In genomic region chr4:32985256-32985655, GRCh38 we compare ENCODE assay signal across 22 cellular contexts.
DNase-seq lines count a peak whose midpoint lies in the region; ATAC-seq, FAIRE-seq and TF ChIP-seq lines count a peak whose summit lies in the region.
"Had no signal": no experiment of that assay in that cellular context is flagged by ENCODE, and none has a peak within 500 bp of the region (broad histone marks: within the 10 kb centered on the region; RNA-seq: fewer than 3 reads in every experiment).

No MANE protein-coding gene starts in this region.

- no peak for TF ChIP-seq POLR2A in breast epithelium (IDR thresholded peaks at IDR 0.05)

- TF ChIP-seq CTCF in MCF 10A (IDR thresholded peaks at IDR 0.05; ENCODE audit: unreplicated experiment) = no peak
- TF ChIP-seq CTCF in breast epithelium (IDR thresholded peaks at IDR 0.05) = no peak
- no peak for TF ChIP-seq CTCF in astrocyte (IDR thresholded peaks at IDR 0.05; ENCODE audit: insufficient read depth, low read depth, low read length)
- no peak for TF ChIP-seq CTCF in foreskin fibroblast (IDR thresholded peaks at IDR 0.05; ENCODE audit: low read depth, low read length)

- H3K27me3 ChIP-seq in breast epithelium = no peaks in the 10 kb centered on the region
- no peaks in the 10 kb centered on the region for H3K27me3 ChIP-seq in astrocyte (ENCODE audit: insufficient read depth, low read length)
- H3K27me3 ChIP-seq: tibial artery had no signal

- H3K4me2 ChIP-seq in astrocyte (ENCODE audit: low read length) = peak overlapping the region; percentile 23
- H3K4me2 ChIP-seq: KMS-11 had no signal

- peaks cover 13% of the 10 kb centered on the region for H3K4me1 Mint-ChIP-seq in MCF 10A (ENCODE audit: insufficient read depth, unreplicated experiment)
- H3K4me1 Mint-ChIP-seq in astrocyte (ENCODE audit: low read depth, unreplicated experiment) = peaks cover 24% of the 10 kb centered on the region
- no peaks in the 10 kb centered on the region for H3K4me1 Mint-ChIP-seq in activated CD8-positive, alpha-beta memory T cell treated with anti-CD3 and anti-CD28 coated beads, Interleukin-2, amount 10 ng/mL, durations not matched to agents 7 days and 5 days
- H3K4me1 Mint-ChIP-seq: activated naive CD8-positive, alpha-beta T cell treated with anti-CD3 and anti-CD28 coated beads for 36 hours; H9; stimulated activated naive B cell treated with anti-CD40 and anti-IgM and Interleukin-4, amounts not matched to agents 10 μg/mL and 1 μg/mL and 100 μg/mL, for 72 hours had no signal

- BruUV-seq in MCF 10A (replicated peaks; lab: Mats Ljungman, UMichigan) = no TSS peak

- H3K4me3 Mint-ChIP-seq in MCF 10A (ENCODE audit: unreplicated experiment) = no peak overlapping the region
- H3K4me3 Mint-ChIP-seq in astrocyte (ENCODE audit: unreplicated experiment) = no peak overlapping the region
- H3K4me3 Mint-ChIP-seq in activated CD8-positive, alpha-beta memory T cell treated with anti-CD3 and anti-CD28 coated beads, Interleukin-2, amount 10 ng/mL, durations not matched to agents 7 days and 5 days = no peak overlapping the region
- H3K4me3 Mint-ChIP-seq: activated naive CD8-positive, alpha-beta T cell treated with anti-CD3 and anti-CD28 coated beads for 36 hours; activated T-helper 1 cell treated with anti-CD3 and anti-CD28 coated beads, Interleukin-12 subunit alpha, Interleukin-12 subunit beta, Interleukin-2, Interleukin-4 antibody, amounts not matched to agents 30 ng/mL and 10 ng/mL and 1 ng/mL, durations not matched to agents 14 hours and 24 hours and 36 hours; effector memory CD8-positive, alpha-beta T cell; H9; stimulated activated naive B cell treated with anti-CD40 and anti-IgM and Interleukin-4, amounts not matched to agents 10 μg/mL and 1 μg/mL and 100 μg/mL, for 72 hours had no signal

- H2AFZ ChIP-seq in astrocyte (ENCODE audit: low read depth, low read length) = no peak overlapping the region

- H3K9ac ChIP-seq in astrocyte (ENCODE audit: low read length) = no peak overlapping the region
- H3K9ac ChIP-seq: KMS-11 had no signal

- H3K36me3 ChIP-seq in breast epithelium (no peaks in the 10 kb centered on the region), astrocyte (ENCODE audit: insufficient read depth, low read length) (no peaks in the 10 kb centered on the region)
- H3K36me3 ChIP-seq: tibial artery had no signal

- CTCF ChIA-PET in MCF 10A (lab: Yijun Ruan, JAX) = no interaction called here
- CTCF ChIA-PET in activated CD8-positive, alpha-beta memory T cell treated with anti-CD3 and anti-CD28 coated beads, Interleukin-2, amount 10 ng/mL, durations not matched to agents 7 days and 5 days (lab: Charles Lee) = no interaction called here

- intact Hi-C loops in MCF 10A (cut with micrococcal nuclease) = no loop called here
- intact Hi-C loops in breast epithelium (cut with DNase I; ENCODE audit: low total_unique reads) = no loop called here

- POLR2A ChIA-PET in MCF 10A (lab: Yijun Ruan, JAX) = no interaction called here

- no peak overlapping the region for H3K27ac ChIP-seq in breast epithelium
- no peak overlapping the region for H3K27ac ChIP-seq in astrocyte (ENCODE audit: low read depth, low read length)
- H3K27ac ChIP-seq: KMS-11, tibial artery had no signal

- H4K20me1 ChIP-seq in astrocyte (ENCODE audit: insufficient read depth, low read length) = no peaks in the 10 kb centered on the region

- no peaks in the 10 kb centered on the region for H3K27me3 Mint-ChIP-seq in MCF 10A (ENCODE audit: insufficient read depth, unreplicated experiment)
- no peaks in the 10 kb centered on the region for H3K27me3 Mint-ChIP-seq in astrocyte (ENCODE audit: low read depth, unreplicated experiment)
- no peaks in the 10 kb centered on the region for H3K27me3 Mint-ChIP-seq in activated CD8-positive, alpha-beta memory T cell treated with anti-CD3 and anti-CD28 coated beads, Interleukin-2, amount 10 ng/mL, durations not matched to agents 7 days and 5 days
- H3K27me3 Mint-ChIP-seq: activated naive CD8-positive, alpha-beta T cell treated with anti-CD3 and anti-CD28 coated beads for 36 hours; effector memory CD8-positive, alpha-beta T cell; stimulated activated naive B cell treated with anti-CD40 and anti-IgM and Interleukin-4, amounts not matched to agents 10 μg/mL and 1 μg/mL and 100 μg/mL, for 72 hours had no signal

- H3K4me3 ChIP-seq in breast epithelium = no peak overlapping the region
- no peak overlapping the region for H3K4me3 ChIP-seq in astrocyte (ENCODE audit: insufficient read depth, low read depth, low read length)
- no peak overlapping the region for H3K4me3 ChIP-seq in foreskin fibroblast (ENCODE audit: low read depth in 1 of 2, low read length in 2 of 2)
- H3K4me3 ChIP-seq: tibial artery had no signal

- FAIRE-seq in astrocyte (lab: Jason Lieb, UNC) = no peak
- FAIRE-seq: A204.1 had no signal

- H3K36me3 Mint-ChIP-seq in MCF 10A (ENCODE audit: insufficient read depth, unreplicated experiment) (no peaks in the 10 kb centered on the region), astrocyte (ENCODE audit: low read depth, unreplicated experiment) (no peaks in the 10 kb centered on the region)
- no peaks in the 10 kb centered on the region for H3K36me3 Mint-ChIP-seq in activated CD8-positive, alpha-beta memory T cell treated with anti-CD3 and anti-CD28 coated beads, Interleukin-2, amount 10 ng/mL, durations not matched to agents 7 days and 5 days
- H3K36me3 Mint-ChIP-seq: activated naive CD8-positive, alpha-beta T cell treated with anti-CD3 and anti-CD28 coated beads for 36 hours; stimulated activated naive B cell treated with anti-CD40 and anti-IgM and Interleukin-4, amounts not matched to agents 10 μg/mL and 1 μg/mL and 100 μg/mL, for 72 hours had no signal

- no peak overlapping the region for H3K27ac Mint-ChIP-seq in MCF 10A (ENCODE audit: low read depth, unreplicated experiment)
- peak overlapping the region; percentile 15 for H3K27ac Mint-ChIP-seq in astrocyte (ENCODE audit: unreplicated experiment)
- H3K27ac Mint-ChIP-seq in activated CD8-positive, alpha-beta memory T cell treated with anti-CD3 and anti-CD28 coated beads, Interleukin-2, amount 10 ng/mL, durations not matched to agents 7 days and 5 days = no peak overlapping the region
- H3K27ac Mint-ChIP-seq: activated naive CD8-positive, alpha-beta T cell treated with anti-CD3 and anti-CD28 coated beads for 36 hours; activated T-helper 1 cell treated with anti-CD3 and anti-CD28 coated beads, Interleukin-12 subunit alpha, Interleukin-12 subunit beta, Interleukin-2, Interleukin-4 antibody, amounts not matched to agents 30 ng/mL and 10 ng/mL and 1 ng/mL, durations not matched to agents 14 hours and 24 hours and 36 hours; effector memory CD8-positive, alpha-beta T cell; H9; stimulated activated naive B cell treated with anti-CD40 and anti-IgM and Interleukin-4, amounts not matched to agents 10 μg/mL and 1 μg/mL and 100 μg/mL, for 72 hours had no signal

- peaks cover 0 to 5% of the 10 kb centered on the region in 2 donors for H3K9me3 ChIP-seq in breast epithelium
- no peaks in the 10 kb centered on the region for H3K9me3 ChIP-seq in astrocyte (ENCODE audit: insufficient read depth, low read depth, low read length)
- H3K9me3 ChIP-seq: tibial artery had no signal

- no peaks in the 10 kb centered on the region for H3K79me2 ChIP-seq in astrocyte (ENCODE audit: insufficient read depth, low read length)

- no peak for ATAC-seq in activated CD8-positive, alpha-beta memory T cell treated with anti-CD3 and anti-CD28 coated beads, Interleukin-2, amount 10 ng/mL, durations not matched to agents 7 days and 5 days
- no peak for ATAC-seq in HG03095 (IDR thresholded peaks at IDR 0.05; ENCODE audit: unreplicated experiment)
- ATAC-seq: effector memory CD8-positive, alpha-beta T cell; stimulated activated naive B cell treated with anti-CD40 and anti-IgM and Interleukin-4, amounts not matched to agents 10 μg/mL and 1 μg/mL and 100 μg/mL, for 72 hours had no signal

- no peaks in the 10 kb centered on the region for H3K9me3 Mint-ChIP-seq in MCF 10A (ENCODE audit: unreplicated experiment)
- H3K9me3 Mint-ChIP-seq in astrocyte (ENCODE audit: unreplicated experiment) = no peaks in the 10 kb centered on the region
- H3K9me3 Mint-ChIP-seq in activated CD8-positive, alpha-beta memory T cell treated with anti-CD3 and anti-CD28 coated beads, Interleukin-2, amount 10 ng/mL, durations not matched to agents 7 days and 5 days (ENCODE audit: low read depth) = peaks cover 7% of the 10 kb centered on the region
- H3K9me3 Mint-ChIP-seq: H9; stimulated activated naive B cell treated with anti-CD40 and anti-IgM and Interleukin-4, amounts not matched to agents 10 μg/mL and 1 μg/mL and 100 μg/mL, for 72 hours had no signal

- DNase-seq in MCF 10A (ENCODE audit: unreplicated experiment) = peak; percentile 37
- no peak for DNase-seq in breast epithelium (ENCODE audit: low spot score in 2 of 2)
- peak; percentile 14 for DNase-seq in astrocyte (ENCODE audit: low read depth)
- DNase-seq in foreskin fibroblast = peak; percentile 62 to 80
- no peak for DNase-seq in stimulated activated naive CD4-positive, alpha-beta T cell treated with Interleukin-2 at 50 U/mL for 16 hours (lab: John Stamatoyannopoulos, UW)
- DNase-seq in activated CD8-positive, alpha-beta memory T cell treated with anti-CD3 and anti-CD28 coated beads, Interleukin-2, amount 50 U/mL, for 48 hours = no peak
- DNase-seq in activated CD8-positive, alpha-beta memory T cell treated with anti-CD3 and anti-CD28 coated beads, Interleukin-2, amount 10 ng/mL, durations not matched to agents 7 days and 5 days = no peak
- DNase-seq: activated CD4-positive, CD25-positive, alpha-beta regulatory T cell treated with anti-CD3 and anti-CD28 coated beads, Interleukin-2, amount 50 U/mL, for 72 hours; activated CD8-positive, alpha-beta memory T cell treated with anti-CD3 and anti-CD28 coated beads for 24 hours; activated naive CD8-positive, alpha-beta T cell treated with anti-CD3 and anti-CD28 coated beads for 36 hours; effector memory CD8-positive, alpha-beta T cell; H9; NCI-H1105; NCI-H748 treated with DMSO at 0.1 percent for 48 hours; retina; stimulated activated CD4-positive, alpha-beta T cell treated with anti-CD3 and anti-CD28 coated beads, Interleukin-15, amount 100 ng/mL, for 24 hours; stimulated activated naive B cell treated with anti-CD40 and anti-IgM and Interleukin-4, amounts not matched to agents 10 μg/mL and 1 μg/mL and 100 μg/mL, for 72 hours; tibial artery had no signal

- H3K4me1 ChIP-seq in breast epithelium (no peaks in the 10 kb centered on the region), astrocyte (ENCODE audit: insufficient read depth, low read length) (peaks cover 6% of the 10 kb centered on the region)
- H3K4me1 ChIP-seq: tibial artery had no signal

Comparison
In these comparisons a context has a peak if more than half of its experiments do, and no peak if none do; other contexts are left out.
1. DNase-seq: peak in MCF 10A (single experiment), astrocyte (single experiment) and foreskin fibroblast (2 of 2); none in breast epithelium (0 of 2), stimulated activated naive CD4-positive, alpha-beta T cell treated with Interleukin-2 at 50 U/mL for 16 hours (single experiment), activated CD8-positive, alpha-beta memory T cell treated with anti-CD3 and anti-CD28 coated beads, Interleukin-2, amount 50 U/mL, for 48 hours (single experiment) and activated CD8-positive, alpha-beta memory T cell treated with anti-CD3 and anti-CD28 coated beads, Interleukin-2, amount 10 ng/mL, durations not matched to agents 7 days and 5 days (single experiment).